ENCODE assay signal across 17 cellular contexts in genomic region chr16:2057438-2057837, GRCh38. TPM values are rescaled to one million over a fixed set of nuclear protein-coding genes. Genes with fewer than 3 reads are reported as not detected.
DNase-seq lines count a peak whose midpoint lies in the region; ATAC-seq and TF ChIP-seq lines count a peak whose summit lies in the region.
"Had no signal": no experiment of that assay in that cellular context is flagged by ENCODE, and none has a peak within 500 bp of the region (broad histone marks: within the 10 kb centered on the region; RNA-seq: fewer than 3 reads in every experiment).

No MANE protein-coding gene starts in this region.

- no peaks in the 10 kb centered on the region; the same call in 1 of the 2 replicates for H3K36me3 ChIP-seq in SJCRH30

- H3K79me1 ChIP-seq in H9 (ENCODE audit: insufficient read depth, low read depth, low read length, poor library complexity, severe bottlenecking), result no peaks in the 10 kb centered on the region

- H3K56ac ChIP-seq in H9 (ENCODE audit: insufficient read length, low read depth, low read length), result no peak overlapping the region

- H3K4me3 ChIP-seq in SJCRH30, result no peak overlapping the region
- H3K4me3 ChIP-seq: GM23248, K562 had no signal

- no peak overlapping the region for H2BK12ac ChIP-seq in H9 (ENCODE audit: insufficient read length, low read depth, low read length)

- H3K9me3 Mint-ChIP-seq in H9, result no peaks in the 10 kb centered on the region
- H3K9me3 Mint-ChIP-seq in glutamatergic neuron (ENCODE audit: unreplicated experiment), result peaks cover 11% of the 10 kb centered on the region
- H3K9me3 Mint-ChIP-seq: HFFc6 had no signal

- DNase-seq in H9 (no peak), glutamatergic neuron (no peak), putamen (ENCODE audit: low spot score) (no peak), SIG-M5 treated with dmso at 0.1 percent for 504 hours (lab: John Stamatoyannopoulos, UW; ENCODE audit: unreplicated experiment) (no peak), SJCRH30 (no peak)
- DNase-seq: GM23248, HFFc6, Kasumi-1, NCI-H1092 treated with DMSO at 0.1 percent for 48 hours, NCI-H1436 treated with DMSO at 0.1 percent for 48 hours, NCI-H187 treated with DMSO at 0.1 percent for 48 hours, NCI-H774 had no signal

- H3K27me3 Mint-ChIP-seq in H9 (ENCODE audit: low read depth) (no peaks in the 10 kb centered on the region), glutamatergic neuron (ENCODE audit: unreplicated experiment) (peaks cover 7% of the 10 kb centered on the region)
- H3K27me3 Mint-ChIP-seq: B cell had no signal

- no peak overlapping the region for H3K23ac ChIP-seq in H9 (ENCODE audit: insufficient read length, low read depth, low read length)

- H2BK15ac ChIP-seq in H9 (ENCODE audit: low read depth, low read length), result no peak overlapping the region

- H2AK5ac ChIP-seq in H9 (ENCODE audit: insufficient read length, low read length), result no peak overlapping the region

- no peaks in the 10 kb centered on the region for H3K9me3 ChIP-seq in H9 (ENCODE audit: control insufficient read depth, low read depth, low read length)
- no peaks in the 10 kb centered on the region for H3K9me3 ChIP-seq in SJCRH30 (replicated peaks)

- H3K23me2 ChIP-seq in H9 (ENCODE audit: insufficient read length, low read depth, low read length, poor library complexity, severe bottlenecking), result no peaks in the 10 kb centered on the region

- H3T11ph ChIP-seq in H9 (ENCODE audit: low read length), result no peak overlapping the region

- no peak overlapping the region for H2BK120ac ChIP-seq in H9 (ENCODE audit: low read depth, low read length, poor library complexity, severe bottlenecking)

- H4K20me1 ChIP-seq in H9 (ENCODE audit: control insufficient read depth, insufficient read depth, insufficient read length), result peaks cover 2% of the 10 kb centered on the region

- H3K27ac Mint-ChIP-seq in H9 (peak overlapping the region in 2 of 3 experiments; percentile 14 to 69; a peak in 1 of 7 replicates), glutamatergic neuron (ENCODE audit: unreplicated experiment) (no peak overlapping the region)
- H3K27ac Mint-ChIP-seq: B cell, HFFc6 had no signal

- H3K18ac ChIP-seq in H9 (ENCODE audit: insufficient read length, low read depth, low read length), result no peak overlapping the region

- no peak overlapping the region for H3K4ac ChIP-seq in H9 (ENCODE audit: low read depth, low read length)

- H3K4me1 ChIP-seq in H9 (ENCODE audit: insufficient read depth, low read length), result no peaks in the 10 kb centered on the region
- no peaks in the 10 kb centered on the region for H3K4me1 ChIP-seq in SJCRH30

- no CpG with 5 or more reads among the region's 10 CpGs for WGBS in H9 (ENCODE audit: extremely low coverage, insufficient read length, low lambda C conversion rate)

- H2AFZ ChIP-seq in H9 (ENCODE audit: low read length), result no peak overlapping the region
- H2AFZ ChIP-seq: GM23248 had no signal

- H3K9ac ChIP-seq in H9 (ENCODE audit: extremely low read depth, insufficient read length, low read length), result no peak overlapping the region
- H3K9ac ChIP-seq: GM23248 had no signal

- no peak for ATAC-seq in GM21447 (IDR thresholded peaks at IDR 0.05; ENCODE audit: unreplicated experiment)

- no peak overlapping the region for H4K8ac ChIP-seq in H9 (replicated peaks; ENCODE audit: insufficient read length, low read depth, low read length)

- TF ChIP-seq CTCF in H9 (conservative IDR thresholded peaks at IDR 0.05) (no peak), VCaP (conservative IDR thresholded peaks at IDR 0.05) (peak; percentile 24), glutamatergic neuron (IDR thresholded peaks at IDR 0.05; ENCODE audit: partially characterized antibody, unreplicated experiment) (no peak)

- no peak overlapping the region for H4K91ac ChIP-seq in H9 (ENCODE audit: insufficient read length, low read depth, low read length)

- no peak overlapping the region for H3K14ac ChIP-seq in H9 (ENCODE audit: insufficient read depth, low read length)

- no peak overlapping the region for H3K4me2 ChIP-seq in H9 (ENCODE audit: insufficient read depth, insufficient read length, low read length)

- H3K4me1 Mint-ChIP-seq in H9, result no peaks in the 10 kb centered on the region
- H3K4me1 Mint-ChIP-seq in glutamatergic neuron (ENCODE audit: low read depth, unreplicated experiment), result peaks cover 3% of the 10 kb centered on the region
- H3K4me1 Mint-ChIP-seq: B cell had no signal

- no peaks in the 10 kb centered on the region for H3K79me2 ChIP-seq in H9 (ENCODE audit: insufficient read depth, low read length)

- H3K4me3 Mint-ChIP-seq in H9 (peak overlapping the region in 1 of 2 experiments; percentile 18; a peak in 1 of 5 replicates), glutamatergic neuron (ENCODE audit: unreplicated experiment) (peak overlapping the region; percentile 4)
- H3K4me3 Mint-ChIP-seq: B cell, HFFc6 had no signal

- peaks cover 4 to 31% (median 31%) of the 10 kb centered on the region in 3 experiments; a peak in 6 of 7 replicates for H3K36me3 Mint-ChIP-seq in H9 (ENCODE audit: insufficient read depth in 1 of 3, low read depth in 3 of 3)
- H3K36me3 Mint-ChIP-seq in glutamatergic neuron (ENCODE audit: unreplicated experiment), result no peaks in the 10 kb centered on the region

- H2BK20ac ChIP-seq in H9 (ENCODE audit: low read depth, low read length, poor library complexity, severe bottlenecking), result no peak overlapping the region

- H3K27ac ChIP-seq in H9 (ENCODE audit: insufficient read length, low read depth, low read length) (no peak overlapping the region), VCaP (no peak overlapping the region; the same call in 1 of the 2 replicates), temporal lobe (ENCODE audit: low read depth, low read length) (peak overlapping the region; percentile 78), SJCRH30 (no peak overlapping the region)
- H3K27ac ChIP-seq: GM23248 had no signal

- no peaks in the 10 kb centered on the region for H3K27me3 ChIP-seq in H9 (ENCODE audit: insufficient read depth, low read length)
- no peaks in the 10 kb centered on the region for H3K27me3 ChIP-seq in SJCRH30

- no peak overlapping the region for H4K5ac ChIP-seq in H9 (ENCODE audit: insufficient read length, low read depth, low read length)

- no peak overlapping the region for H2BK5ac ChIP-seq in H9 (ENCODE audit: insufficient read length, low read length)

RNA-seq across cellular contexts. Expression of gene TSC2, which starts 9.7 kb away (rescaled TPM):
- 122 and 125 TPM in 2 replicates for total RNA-seq in H9 (2021)
- total RNA-seq in glutamatergic neuron (ENCODE audit: unreplicated experiment), result 215 TPM
- 51.1 TPM for total RNA-seq in temporal lobe
- 32.0 and 37.1 TPM in 2 replicates for total RNA-seq in SJCRH30 (2014; rRNA removed; shearing (Covaris generic))

RNA-seq across cellular contexts. Expression of gene NTHL1, which starts 9.8 kb away (rescaled TPM):
- total RNA-seq in H9 (2021) (52.0 and 54.0 TPM in 2 replicates), glutamatergic neuron (ENCODE audit: unreplicated experiment) (194 TPM), temporal lobe (19.4 TPM)
- total RNA-seq in SJCRH30 (2014; rRNA removed; shearing (Covaris generic)), result 16.6 and 17.5 TPM in 2 replicates

RNA-seq across cellular contexts. Expression of gene NHERF2, which starts 30.7 kb away (rescaled TPM):
- 15.3 and 18.4 TPM in 2 replicates for total RNA-seq in H9 (2021)
- total RNA-seq in glutamatergic neuron (ENCODE audit: unreplicated experiment), result 22.3 TPM
- total RNA-seq in temporal lobe, result 12.3 TPM
- total RNA-seq in SJCRH30 (2014; rRNA removed; shearing (Covaris generic)), result 6.4 and 8.0 TPM in 2 replicates

RNA-seq across cellular contexts. Expression of gene NPW, which starts 37.9 kb away (rescaled TPM):
- total RNA-seq in H9 (2021) (7.1 and 10.2 TPM in 2 replicates), glutamatergic neuron (ENCODE audit: unreplicated experiment) (0.91 TPM), temporal lobe (0.25 TPM)
- total RNA-seq in SJCRH30 (2014; rRNA removed; shearing (Covaris generic)), result 1.6 TPM in 2 replicates
- total RNA-seq: GM23248 had no signal

RNA-seq across cellular contexts. Expression of gene ZNF598, which starts 47.8 kb away (rescaled TPM):
- total RNA-seq in H9 (2021) (64.2 and 70.9 TPM in 2 replicates), glutamatergic neuron (ENCODE audit: unreplicated experiment) (90.4 TPM), temporal lobe (5.2 TPM)
- total RNA-seq in SJCRH30 (2014; rRNA removed; shearing (Covaris generic)), result 22.9 and 25.6 TPM in 2 replicates
